In genomic region chr12:119544780-119545625, GRCh38 we compare ENCODE assay signal across 9 cellular contexts. TPM values are rescaled to one million over a fixed set of nuclear protein-coding genes. Genes with fewer than 3 reads are reported as not detected.
A peak's percentile ranks its signal among the peaks of the same experiment; 100 is the strongest.
DNase-seq lines count a peak whose midpoint lies in the region; ATAC-seq and TF ChIP-seq lines count a peak whose summit lies in the region.
"Had no signal": no experiment of that assay in that cellular context is flagged by ENCODE, and none has a peak within 500 bp of the region (broad histone marks: within the 10 kb centered on the region; RNA-seq: fewer than 3 reads in every experiment).

No MANE protein-coding gene starts in this region.

- no peak overlapping the region for H3K9ac ChIP-seq in Karpas-422 (ENCODE audit: low read length)
- H3K9ac ChIP-seq: BLaER1 treated with 17β-estradiol and CSF1 and Interleukin-3, amounts not matched to agents 10 nM and 100 nM had no signal

- no peaks in the 10 kb centered on the region for H3K36me3 Mint-ChIP-seq in activated T-helper 2 cell treated with anti-CD3 and anti-CD28 coated beads, Interferon-gamma antibody, Interleukin-2, Interleukin-4, amounts not matched to agents 10 μg/mL and 5 μg/mL and 100 μg/mL, durations not matched to agents 14 hours and 24 hours and 36 hours (ENCODE audit: low read depth)
- no peaks in the 10 kb centered on the region for H3K36me3 Mint-ChIP-seq in osteocyte (ENCODE audit: unreplicated experiment)

- TF ChIP-seq EP300 in upper lobe of left lung (IDR thresholded peaks at IDR 0.05): no peak

- H3K4me2 ChIP-seq in Karpas-422 (ENCODE audit: low read depth, low read length, poor library complexity, severe bottlenecking): no peak overlapping the region
- H3K4me2 ChIP-seq: BLaER1 treated with 17β-estradiol and CSF1 and Interleukin-3, amounts not matched to agents 10 nM and 100 nM had no signal

- no peaks in the 10 kb centered on the region for H3K79me2 ChIP-seq in Karpas-422 (ENCODE audit: low read length)

- peaks cover 4% of the 10 kb centered on the region for H3K27me3 Mint-ChIP-seq in activated T-helper 2 cell treated with anti-CD3 and anti-CD28 coated beads, Interferon-gamma antibody, Interleukin-2, Interleukin-4, amounts not matched to agents 10 μg/mL and 5 μg/mL and 100 μg/mL, durations not matched to agents 14 hours and 24 hours and 36 hours (ENCODE audit: low read depth)
- H3K27me3 Mint-ChIP-seq in osteocyte (ENCODE audit: unreplicated experiment): no peaks in the 10 kb centered on the region

- H3K4me3 Mint-ChIP-seq in activated T-helper 2 cell treated with anti-CD3 and anti-CD28 coated beads, Interferon-gamma antibody, Interleukin-2, Interleukin-4, amounts not matched to agents 10 μg/mL and 5 μg/mL and 100 μg/mL, durations not matched to agents 14 hours and 24 hours and 36 hours (ENCODE audit: low read depth): no peak overlapping the region
- H3K4me3 Mint-ChIP-seq in osteocyte (ENCODE audit: unreplicated experiment): no peak overlapping the region

- no peak overlapping the region for H3K27ac Mint-ChIP-seq in activated T-helper 2 cell treated with anti-CD3 and anti-CD28 coated beads, Interferon-gamma antibody, Interleukin-2, Interleukin-4, amounts not matched to agents 10 μg/mL and 5 μg/mL and 100 μg/mL, durations not matched to agents 14 hours and 24 hours and 36 hours
- H3K27ac Mint-ChIP-seq in osteocyte (ENCODE audit: unreplicated experiment): no peak overlapping the region

- no peaks in the 10 kb centered on the region for H3K9me3 Mint-ChIP-seq in activated T-helper 2 cell treated with anti-CD3 and anti-CD28 coated beads, Interferon-gamma antibody, Interleukin-2, Interleukin-4, amounts not matched to agents 10 μg/mL and 5 μg/mL and 100 μg/mL, durations not matched to agents 14 hours and 24 hours and 36 hours
- no peaks in the 10 kb centered on the region for H3K9me3 Mint-ChIP-seq in osteocyte (ENCODE audit: unreplicated experiment)

- H3K4me3 ChIP-seq in Karpas-422 (ENCODE audit: low read length) (no peak overlapping the region), upper lobe of left lung (no peak overlapping the region)
- H3K4me3 ChIP-seq: BLaER1 treated with 17β-estradiol and CSF1 and Interleukin-3, amounts not matched to agents 10 nM and 100 nM had no signal

- DNase-seq in NCI-H524 (lab: John Stamatoyannopoulos, UW): peak; percentile 53 to 72
- no peak for DNase-seq in NCI-H524 treated with DMSO at 0.1 percent for 48 hours (lab: John Stamatoyannopoulos, UW)
- peak; percentile 88 for DNase-seq in Karpas-422
- peak; percentile 51 for DNase-seq in RPMI7951 (ENCODE audit: low read depth)
- DNase-seq in activated T-helper 2 cell treated with anti-CD3 and anti-CD28 coated beads, Interferon-gamma antibody, Interleukin-2, Interleukin-4, amounts not matched to agents 10 μg/mL and 5 μg/mL and 100 μg/mL, durations not matched to agents 14 hours and 24 hours and 36 hours (ENCODE audit: low spot score): peak; percentile 33
- DNase-seq in foreskin keratinocyte: peak; percentile 12 to 33
- no peak for DNase-seq in osteocyte (ENCODE audit: extremely low spot score, unreplicated experiment)
- peak in 1 of 2 donors; percentile 38 for DNase-seq in upper lobe of left lung

- 54 to 57% methylated on average over 9 of the region's 9 CpGs for WGBS in upper lobe of left lung, 2 donors

- no peaks in the 10 kb centered on the region for H3K4me1 Mint-ChIP-seq in activated T-helper 2 cell treated with anti-CD3 and anti-CD28 coated beads, Interferon-gamma antibody, Interleukin-2, Interleukin-4, amounts not matched to agents 10 μg/mL and 5 μg/mL and 100 μg/mL, durations not matched to agents 14 hours and 24 hours and 36 hours (ENCODE audit: low read depth)
- H3K4me1 Mint-ChIP-seq in osteocyte (ENCODE audit: unreplicated experiment): no peaks in the 10 kb centered on the region

- no peaks in the 10 kb centered on the region for H4K20me1 ChIP-seq in Karpas-422 (ENCODE audit: insufficient read depth, low read depth, low read length)
- H4K20me1 ChIP-seq: BLaER1 treated with 17β-estradiol and CSF1 and Interleukin-3, amounts not matched to agents 10 nM and 100 nM had no signal

- H3K9me2 ChIP-seq in Karpas-422 (replicated peaks; ENCODE audit: insufficient read depth, low read length): no peaks in the 10 kb centered on the region

- H3K27ac ChIP-seq in Karpas-422 (ENCODE audit: low read length) (no peak overlapping the region), foreskin keratinocyte (no peak overlapping the region), upper lobe of left lung (no peak overlapping the region)
- H3K27ac ChIP-seq: BLaER1 treated with 17β-estradiol and CSF1 and Interleukin-3, amounts not matched to agents 10 nM and 100 nM had no signal

- TF ChIP-seq CTCF in foreskin keratinocyte (conservative IDR thresholded peaks at IDR 0.05) (peak; percentile 79), osteocyte (IDR thresholded peaks at IDR 0.05) (peak; percentile 86), upper lobe of left lung (IDR thresholded peaks at IDR 0.05) (peak; percentile 63 to 87 (median 82))

- H3K27me3 ChIP-seq in Karpas-422 (ENCODE audit: low read length) (no peaks in the 10 kb centered on the region), foreskin keratinocyte (no peaks in the 10 kb centered on the region), upper lobe of left lung (no peaks in the 10 kb centered on the region)
- H3K27me3 ChIP-seq: BLaER1 treated with 17β-estradiol and CSF1 and Interleukin-3, amounts not matched to agents 10 nM and 100 nM had no signal

- H3K9me3 ChIP-seq in Karpas-422 (ENCODE audit: low read length): no peaks in the 10 kb centered on the region
- no peaks in the 10 kb centered on the region for H3K9me3 ChIP-seq in upper lobe of left lung
- H3K9me3 ChIP-seq: BLaER1 treated with 17β-estradiol and CSF1 and Interleukin-3, amounts not matched to agents 10 nM and 100 nM had no signal

- no peak overlapping the region for H2AFZ ChIP-seq in Karpas-422 (ENCODE audit: low read length)

- intact Hi-C loops in activated T-helper 2 cell treated with anti-CD3 and anti-CD28 coated beads, Interferon-gamma antibody, Interleukin-2, Interleukin-4, amounts not matched to agents 10 μg/mL and 5 μg/mL and 100 μg/mL, durations not matched to agents 14 hours and 24 hours and 36 hours (cut with micrococcal nuclease): loop anchor here (1.0 kb wide), 1 partner anchor 99 kb away; no protein-coding TSS in a partner anchor

- ATAC-seq in foreskin keratinocyte (peak; percentile 74), upper lobe of left lung (ENCODE audit: low FRiP score in 2 of 2) (peak; percentile 20 to 83)

- no peaks in the 10 kb centered on the region for H3K4me1 ChIP-seq in Karpas-422 (ENCODE audit: low read length)
- H3K4me1 ChIP-seq in foreskin keratinocyte: no peaks in the 10 kb centered on the region
- no peaks in the 10 kb centered on the region for H3K4me1 ChIP-seq in upper lobe of left lung
- H3K4me1 ChIP-seq: BLaER1 treated with 17β-estradiol and CSF1 and Interleukin-3, amounts not matched to agents 10 nM and 100 nM had no signal

- no peak for TF ChIP-seq POLR2A in upper lobe of left lung (IDR thresholded peaks at IDR 0.05)

- H3K36me3 ChIP-seq in Karpas-422 (ENCODE audit: insufficient read depth, low read length): no peaks in the 10 kb centered on the region
- H3K36me3 ChIP-seq in upper lobe of left lung: no peaks in the 10 kb centered on the region
- H3K36me3 ChIP-seq: BLaER1 treated with 17β-estradiol and CSF1 and Interleukin-3, amounts not matched to agents 10 nM and 100 nM had no signal

RNA-seq across cellular contexts. Expression of gene TMEM233, which starts 48.6 kb away (rescaled TPM):
- not detected in 2 replicates for total RNA-seq in Karpas-422 (2014; rRNA removed; shearing (Covaris generic); ENCODE audit: low replicate concordance)
- total RNA-seq in RPMI7951 (2014; rRNA removed; shearing (Covaris generic)): 0.48 and 0.59 TPM in 2 replicates
- not detected in 2 replicates for total RNA-seq in activated T-helper 2 cell treated with anti-CD3 and anti-CD28 coated beads, Interferon-gamma antibody, Interleukin-2, Interleukin-4, amounts not matched to agents 10 μg/mL and 5 μg/mL and 100 μg/mL, durations not matched to agents 14 hours and 24 hours and 36 hours
- total RNA-seq in foreskin keratinocyte (not detected in 2 replicates), osteocyte (not detected in 2 replicates), upper lobe of left lung (1 to 10 TPM in 1 of 6 donors, under 1 TPM in 3, not detected in 2; 0.11 to 1.1 (median 0.44) TPM)
- not detected in 2 replicates for polyA plus RNA-seq in foreskin keratinocyte

Comparison
In these comparisons a context has a peak if more than half of its experiments do, and no peak if none do; other contexts are left out.
1. DNase-seq: peak in NCI-H524 (2 of 2), Karpas-422 (single experiment), RPMI7951 (single experiment), activated T-helper 2 cell treated with anti-CD3 and anti-CD28 coated beads, Interferon-gamma antibody, Interleukin-2, Interleukin-4, amounts not matched to agents 10 μg/mL and 5 μg/mL and 100 μg/mL, durations not matched to agents 14 hours and 24 hours and 36 hours (single experiment) and foreskin keratinocyte (2 of 2); none in NCI-H524 treated with DMSO at 0.1 percent for 48 hours (single experiment) and osteocyte (single experiment).
2. Peak in every context shown above with its lines, with median percentiles within 50 percentile points of each other: CTCF ChIP-seq.